Comparison of ENCODE assay signal across 9 cellular contexts in the genomic region with DNA sequence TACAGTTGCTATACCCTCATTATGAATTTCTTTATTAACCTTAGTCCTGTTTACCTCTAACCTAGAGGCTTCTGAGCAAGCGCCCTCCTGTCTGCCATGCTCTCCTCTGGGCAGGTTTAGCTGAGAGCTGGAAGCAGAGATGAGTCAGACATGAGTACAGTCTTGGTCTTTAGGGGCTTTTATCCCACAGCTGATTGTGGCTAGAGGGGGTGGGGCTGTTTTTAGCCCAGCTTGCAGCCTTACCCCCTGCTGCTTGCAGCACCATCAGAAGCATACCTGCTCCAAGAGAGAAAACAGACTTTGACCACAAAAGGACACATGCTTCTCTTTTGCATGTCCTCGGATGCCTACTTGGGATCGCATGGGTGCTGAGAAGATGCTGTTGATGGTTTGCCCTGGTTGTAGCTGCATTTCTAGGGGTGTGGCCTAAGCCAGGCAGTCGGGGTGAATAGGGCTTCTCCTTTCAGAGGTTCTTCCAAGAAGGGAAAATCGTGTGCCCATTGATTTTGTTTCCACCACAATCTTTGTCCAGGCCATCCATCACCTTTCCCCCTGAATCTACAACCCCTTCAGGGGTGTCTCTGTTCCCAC.
DNase-seq lines count a peak whose midpoint lies in the region; FAIRE-seq and TF ChIP-seq lines count a peak whose summit lies in the region.
"Had no signal": no experiment of that assay in that cellular context is flagged by ENCODE, and none has a peak within 500 bp of the region (broad histone marks: within the 10 kb centered on the region; RNA-seq: fewer than 3 reads in every experiment).

No MANE protein-coding gene starts in this region.

- in situ Hi-C loops in G401 (cut with HindIII; ENCODE audit: low sequenced_read_pairs) = no loop called here

- FAIRE-seq in astrocyte (lab: Jason Lieb, UNC) = no peak

- H3K36me3 ChIP-seq in astrocyte (ENCODE audit: insufficient read depth, low read length) (no peaks in the 10 kb centered on the region), smooth muscle cell (ENCODE audit: low read depth) (no peaks in the 10 kb centered on the region), prostate gland (no peaks in the 10 kb centered on the region)

- H4K20me1 ChIP-seq in astrocyte (ENCODE audit: insufficient read depth, low read length) (no peaks in the 10 kb centered on the region), smooth muscle cell (ENCODE audit: low read depth) (no peaks in the 10 kb centered on the region)

- H3K27ac ChIP-seq in astrocyte (ENCODE audit: low read depth, low read length) (no peak overlapping the region), smooth muscle cell (ENCODE audit: low read depth) (no peak overlapping the region), prostate gland (no peak overlapping the region)

- peak; percentile 48 for DNase-seq in NK-92 treated with Interleukin-12 subunit alpha and Interleukin-12 subunit beta, amount 100 ng/mL, for 24 hours (lab: John Stamatoyannopoulos, UW)
- DNase-seq in NK-92 (lab: John Stamatoyannopoulos, UW; ENCODE audit: unreplicated experiment) (no peak), M059J (ENCODE audit: low read depth) (peak; percentile 44), astrocyte (ENCODE audit: low read depth) (peak; percentile 42), smooth muscle cell (lab: John Stamatoyannopoulos, UW; ENCODE audit: unreplicated experiment) (no peak), NCI-H2171 treated with DMSO at 0.1 percent for 48 hours (lab: John Stamatoyannopoulos, UW) (no peak), G401 (ENCODE audit: low spot score) (no peak), prostate gland (ENCODE audit: low spot score) (no peak)
- DNase-seq: central memory CD4-positive, alpha-beta T cell had no signal

- no peak overlapping the region for H3K4me3 Mint-ChIP-seq in astrocyte (ENCODE audit: unreplicated experiment)

- H3K36me3 Mint-ChIP-seq in astrocyte (ENCODE audit: low read depth, unreplicated experiment) = no peaks in the 10 kb centered on the region

- H3K27me3 Mint-ChIP-seq in astrocyte (ENCODE audit: low read depth, unreplicated experiment) = peaks cover 12% of the 10 kb centered on the region

- intact Hi-C loops in prostate gland (cut with DNase I) = no loop called here

- H3K27ac Mint-ChIP-seq in astrocyte (ENCODE audit: unreplicated experiment) = no peak overlapping the region

- H3K4me1 Mint-ChIP-seq in astrocyte (ENCODE audit: low read depth, unreplicated experiment) = peaks cover 21% of the 10 kb centered on the region

- H3K4me2 ChIP-seq in astrocyte (ENCODE audit: low read length) (peak overlapping the region; percentile 30), smooth muscle cell (peak overlapping the region; percentile 26)

- no peak overlapping the region for H3K9ac ChIP-seq in astrocyte (ENCODE audit: low read length)
- no peak overlapping the region for H3K9ac ChIP-seq in smooth muscle cell (ENCODE audit: low read depth)

- H3F3A ChIP-seq in smooth muscle cell (ENCODE audit: low read depth) = no peaks in the 10 kb centered on the region

- no peak overlapping the region for H3K4me3 ChIP-seq in astrocyte (ENCODE audit: insufficient read depth, low read depth, low read length)
- H3K4me3 ChIP-seq in smooth muscle cell = no peak overlapping the region
- H3K4me3 ChIP-seq in prostate gland = no peak overlapping the region

- WGBS in smooth muscle cell (ENCODE audit: low lambda C conversion rate) = 50% methylated on average over 5 of the region's 5 CpGs
- WGBS in prostate gland = 90% methylated on average over 5 of the region's 5 CpGs

- no peak overlapping the region for H2AFZ ChIP-seq in astrocyte (ENCODE audit: low read depth, low read length)
- no peak overlapping the region for H2AFZ ChIP-seq in smooth muscle cell (ENCODE audit: low read depth)

- H3K9me3 Mint-ChIP-seq in astrocyte (ENCODE audit: unreplicated experiment) = no peaks in the 10 kb centered on the region

- H3K27me3 ChIP-seq in astrocyte (ENCODE audit: insufficient read depth, low read length) (peaks cover 32% of the 10 kb centered on the region), smooth muscle cell (ENCODE audit: low read depth) (no peaks in the 10 kb centered on the region), prostate gland (replicated peaks; ENCODE audit: insufficient read depth) (no peaks in the 10 kb centered on the region)

- H3K4me1 ChIP-seq in astrocyte (ENCODE audit: insufficient read depth, low read length) (peaks cover 10% of the 10 kb centered on the region), smooth muscle cell (ENCODE audit: low read depth) (peaks cover 7% of the 10 kb centered on the region), prostate gland (replicated peaks) (no peaks in the 10 kb centered on the region)

- no peaks in the 10 kb centered on the region for H3K9me3 ChIP-seq in astrocyte (ENCODE audit: insufficient read depth, low read depth, low read length)
- H3K9me3 ChIP-seq in smooth muscle cell (replicated peaks; ENCODE audit: low read depth) = no peaks in the 10 kb centered on the region
- no peaks in the 10 kb centered on the region for H3K9me3 ChIP-seq in prostate gland

- TF ChIP-seq CTCF in astrocyte (IDR thresholded peaks at IDR 0.05; ENCODE audit: insufficient read depth, low read depth, low read length) (no peak), smooth muscle cell (IDR thresholded peaks at IDR 0.05; ENCODE audit: borderline replicate concordance, insufficient read depth, poor library complexity, severe bottlenecking) (no peak), prostate gland (IDR thresholded peaks at IDR 0.05) (no peak)

- no peak for TF ChIP-seq POLR2A in prostate gland (IDR thresholded peaks at IDR 0.05)

- H3K79me2 ChIP-seq in astrocyte (ENCODE audit: insufficient read depth, low read length) (no peaks in the 10 kb centered on the region), smooth muscle cell (ENCODE audit: low read depth) (no peaks in the 10 kb centered on the region)

Comparison
In these comparisons a context has a peak if more than half of its experiments do, and no peak if none do; other contexts are left out.
1. DNase-seq: peak in NK-92 treated with Interleukin-12 subunit alpha and Interleukin-12 subunit beta, amount 100 ng/mL, for 24 hours (single experiment), M059J (single experiment) and astrocyte (single experiment); none in NK-92 (single experiment), smooth muscle cell (single experiment), NCI-H2171 treated with DMSO at 0.1 percent for 48 hours (single experiment), G401 (single experiment) and prostate gland (single experiment).